ENCODE assay signal across 1 cellular context in genomic region chr6:34515473-34516387, GRCh38.
TF ChIP-seq lines count a peak whose summit lies in the region.

No MANE protein-coding gene starts in this region.

TF ChIP-seq in K562, 482 proteins besides CTCF, POLR2A, EP300 and RAD21:
- TF ChIP-seq MAX (CRISPR knock-in tag; IDR thresholded peaks at IDR 0.05) (0 out of 2 replicates have a peak, but pooled peaks have one; percentile 31), IRF2 (CRISPR knock-in tag; IDR thresholded peaks at IDR 0.05) (no peak)
